ENCODE assay signal across 8 cellular contexts in genomic region chr14:24241829-24242443, GRCh38. TPM values are rescaled to one million over a fixed set of nuclear protein-coding genes. Genes with fewer than 3 reads are reported as not detected.
DNase-seq lines count a peak whose midpoint lies in the region; ATAC-seq and TF ChIP-seq lines count a peak whose summit lies in the region.

No MANE protein-coding gene starts in this region.

- H3K4me3 ChIP-seq in coronary artery (peak overlapping the region; percentile 79), left lung (peak overlapping the region; percentile 80 to 85)

- peak; percentile 44 for TF ChIP-seq CTCF in coronary artery (IDR thresholded peaks at IDR 0.05)
- peak; percentile 62 to 78 for TF ChIP-seq CTCF in left lung (IDR thresholded peaks at IDR 0.05)

- H3K4me1 ChIP-seq in left lung: peaks cover 30 to 55% of the 10 kb centered on the region in 2 donors

- H3K9me3 ChIP-seq in left lung: no peaks in the 10 kb centered on the region

- H3K27ac ChIP-seq in coronary artery (peak overlapping the region; percentile 93 to 98), left lung (peak overlapping the region; percentile 99 to 100)

- peak; percentile 67 for ATAC-seq in GM18861 (IDR thresholded peaks at IDR 0.05; ENCODE audit: unreplicated experiment)
- peak; percentile 81 for ATAC-seq in HG03095 (IDR thresholded peaks at IDR 0.05; ENCODE audit: unreplicated experiment)
- peak; percentile 79 to 84 for ATAC-seq in activated CD4-positive, CD25-positive, alpha-beta regulatory T cell treated with anti-CD3 and anti-CD28 coated beads, Interleukin-2, amount 50 U/mL, for 24 hours
- ATAC-seq in left lung: peak; percentile 95

- intact Hi-C loops in left lung (cut with DNase I): loop anchor here in 1 of 2 donors (5.0 kb wide), 1 partner anchor 55 kb away; the partner anchor contains the start of genes DHRS1 and NOP9

- H3K27me3 ChIP-seq in left lung: no peaks in the 10 kb centered on the region

- DNase-seq in AG08396 (ENCODE audit: low spot score) (peak; percentile 94), NCI-H345 (lab: John Stamatoyannopoulos, UW) (peak; percentile 96), coronary artery (ENCODE audit: low spot score) (peak; percentile 97), left lung (peak; percentile 95 to 98)
- DNase-seq in stimulated activated CD4-positive, alpha-beta T cell treated with anti-CD3 and anti-CD28 coated beads, Interleukin-4, amount 100 ng/mL, for 1 hour: peak; percentile 93

- peaks cover 0 to 44% of the 10 kb centered on the region in 2 donors for H3K36me3 ChIP-seq in left lung

RNA-seq across cellular contexts. Expression of gene TINF2, which starts 0.5 kb away (rescaled TPM):
- 100 to 1,000 TPM; 105 to 110 TPM for total RNA-seq in left lung

RNA-seq across cellular contexts. Expression of gene GMPR2, which starts 9.2 kb away (rescaled TPM):
- total RNA-seq in left lung: 10 to 100 TPM; 63.6 to 69.6 TPM

RNA-seq across cellular contexts. Expression of gene NEDD8, which starts 9.8 kb away (rescaled TPM):
- 100 to 1,000 TPM; 162 to 163 TPM for total RNA-seq in left lung

RNA-seq across cellular contexts. Expression of gene TGM1, which starts 21.0 kb away (rescaled TPM):
- total RNA-seq in left lung: 1 to 10 TPM; 7.6 to 9.6 TPM

RNA-seq across cellular contexts. Expression of gene MDP1, which starts 26.1 kb away (rescaled TPM):
- total RNA-seq in left lung: 10 to 100 TPM; 12.4 to 13.8 TPM

Comparison
In these comparisons a context has a peak if more than half of its experiments do, and no peak if none do; other contexts are left out.
1. Peak in every context shown above with its lines: DNase-seq, ATAC-seq, H3K4me3 ChIP-seq and H3K27ac ChIP-seq.